Comparison of ENCODE assay signal across 16 cellular contexts in genomic region chr11:122755409-122755808, GRCh38.
A peak's percentile ranks its signal among the peaks of the same experiment; 100 is the strongest.
DNase-seq lines count a peak whose midpoint lies in the region; ATAC-seq, FAIRE-seq and TF ChIP-seq lines count a peak whose summit lies in the region.
"Had no signal": no experiment of that assay in that cellular context is flagged by ENCODE, and none has a peak within 500 bp of the region (broad histone marks: within the 10 kb centered on the region; RNA-seq: fewer than 3 reads in every experiment).

No MANE protein-coding gene starts in this region.

- H3K9ac ChIP-seq in Loucy (ENCODE audit: low read depth, low read length, poor library complexity, severe bottlenecking) (peak overlapping the region; percentile 69), K562 (ENCODE audit: insufficient read depth in 1 of 2, low read depth in 2 of 2, low read length in 2 of 2) (no peak overlapping the region), smooth muscle cell (ENCODE audit: low read depth) (no peak overlapping the region)

- in situ Hi-C loops in K562 (cut with MboI) = no loop called here

- CTCF ChIA-PET in K562 (lab: Yijun Ruan, JAX; ENCODE audit: low intra/inter-chr PET ratio) = no interaction called here

- no peak overlapping the region for H3K4me3 ChIP-seq in heart left ventricle
- H3K4me3 ChIP-seq in Loucy (ENCODE audit: low read length, poor library complexity, severe bottlenecking) = no peak overlapping the region
- no peak overlapping the region for H3K4me3 ChIP-seq in K562
- no peak overlapping the region for H3K4me3 ChIP-seq in smooth muscle cell
- H3K4me3 ChIP-seq: stomach had no signal

- H3K79me2 ChIP-seq in Loucy (ENCODE audit: insufficient read depth, low read length) = peaks cover 95% of the 10 kb centered on the region
- no peaks in the 10 kb centered on the region for H3K79me2 ChIP-seq in K562 (ENCODE audit: control insufficient read depth, insufficient read depth, low read length)
- H3K79me2 ChIP-seq in smooth muscle cell (ENCODE audit: low read depth) = peaks cover 22% of the 10 kb centered on the region

- H3K4me2 ChIP-seq in Loucy (ENCODE audit: low read depth, low read length, poor library complexity, severe bottlenecking) (peak overlapping the region; percentile 43), K562 (ENCODE audit: insufficient read depth, low read length) (peak overlapping the region; percentile 44; the same call in 1 of the 2 replicates), smooth muscle cell (peak overlapping the region; percentile 68)

- H3F3A ChIP-seq in Loucy (ENCODE audit: low read depth) = no peaks in the 10 kb centered on the region
- H3F3A ChIP-seq in smooth muscle cell (ENCODE audit: low read depth) = peaks cover 3% of the 10 kb centered on the region

- H2AFZ ChIP-seq in Loucy (ENCODE audit: low read length) = no peak overlapping the region
- peak overlapping the region; percentile 71 for H2AFZ ChIP-seq in K562 (ENCODE audit: low read depth, low read length)
- no peak overlapping the region for H2AFZ ChIP-seq in smooth muscle cell (ENCODE audit: low read depth)

- peak overlapping the region in 1 of 12 donors; percentile 74 for H3K27ac ChIP-seq in heart left ventricle
- no peak overlapping the region; the same call in 2 of the 3 replicates for H3K27ac ChIP-seq in K562 (ENCODE audit: extremely low read depth, low read depth, low read length)
- H3K27ac ChIP-seq in smooth muscle cell (ENCODE audit: low read depth) = peak overlapping the region; percentile 41

- intact Hi-C loops in heart left ventricle (cut with DNase I) = no loop called here
- intact Hi-C loops in cardiac septum (cut with DNase I) = no loop called here
- intact Hi-C loops in K562 (cut with micrococcal nuclease) = no loop called here

- H3K27me3 ChIP-seq in heart left ventricle (no peaks in the 10 kb centered on the region), Loucy (ENCODE audit: insufficient read depth, low read length, poor library complexity, severe bottlenecking) (no peaks in the 10 kb centered on the region), K562 (ENCODE audit: control insufficient read depth in 2 of 2, insufficient read depth in 2 of 2, low read length in 2 of 2) (peaks cover 2 to 9% of the 10 kb centered on the region in 2 experiments; a peak in 4 of 5 replicates), smooth muscle cell (ENCODE audit: low read depth) (no peaks in the 10 kb centered on the region)
- H3K27me3 ChIP-seq: stomach had no signal

- H3K36me3 ChIP-seq in heart left ventricle (no peaks in the 10 kb centered on the region), Loucy (ENCODE audit: insufficient read depth, low read length) (peaks cover 18% of the 10 kb centered on the region; the same call in 1 of the 2 replicates), K562 (ENCODE audit: control insufficient read depth, insufficient read depth, low read length) (no peaks in the 10 kb centered on the region), smooth muscle cell (ENCODE audit: low read depth) (no peaks in the 10 kb centered on the region)
- H3K36me3 ChIP-seq: stomach had no signal

- H3K9me1 ChIP-seq in K562 (ENCODE audit: control insufficient read depth, insufficient read depth, low read length) = no peaks in the 10 kb centered on the region

- TF ChIP-seq POLR2A in heart left ventricle (IDR thresholded peaks at IDR 0.05) = no peak
- no peak for TF ChIP-seq POLR2A in K562 (conservative IDR thresholded peaks at IDR 0.05)

- H3K9me3 ChIP-seq in heart left ventricle (no peaks in the 10 kb centered on the region), Loucy (ENCODE audit: insufficient read depth, low read depth, low read length) (no peaks in the 10 kb centered on the region), K562 (replicated peaks; ENCODE audit: control insufficient read depth, insufficient read depth, low read depth, low read length) (no peaks in the 10 kb centered on the region), smooth muscle cell (replicated peaks; ENCODE audit: low read depth) (no peaks in the 10 kb centered on the region)
- H3K9me3 ChIP-seq: stomach had no signal

- peak; percentile 95 for FAIRE-seq in K562 (lab: Jason Lieb, UNC)
- FAIRE-seq: endometrium had no signal

- TF ChIP-seq RAD21 in K562 (CRISPR knock-in tag; conservative IDR thresholded peaks at IDR 0.05 in 1 of 2, IDR thresholded peaks at IDR 0.05 in 1 of 2) = no peak

- WGBS in heart left ventricle, 4 donors = 57 to 69% (median 66%) methylated on average over 8 to 9 of the region's 9 CpGs
- 0% methylated on average over 8 of the region's 9 CpGs for WGBS in K562 (ENCODE audit: insufficient coverage, low coverage, missing lambda C conversion rate)
- 34% methylated on average over 9 of the region's 9 CpGs for WGBS in smooth muscle cell (ENCODE audit: low lambda C conversion rate)

- H3K4me1 ChIP-seq in heart left ventricle (peaks cover 0 to 37% (median 0%) of the 10 kb centered on the region in 12 donors), Loucy (ENCODE audit: insufficient read depth, low read length, poor library complexity, severe bottlenecking) (peaks cover 74% of the 10 kb centered on the region), K562 (replicated peaks in 1 of 2; ENCODE audit: control insufficient read depth in 2 of 2, insufficient read depth in 2 of 2, low read length in 2 of 2) (peaks cover 3 to 20% of the 10 kb centered on the region in 2 experiments; a peak in 3 of 5 replicates), smooth muscle cell (ENCODE audit: low read depth) (peaks cover 12% of the 10 kb centered on the region)

- H4K20me1 ChIP-seq in Loucy (ENCODE audit: insufficient read depth, low read length, poor library complexity, severe bottlenecking) = peaks cover 4% of the 10 kb centered on the region
- no peaks in the 10 kb centered on the region for H4K20me1 ChIP-seq in K562 (replicated peaks; ENCODE audit: control insufficient read depth, insufficient read depth, low read length)
- H4K20me1 ChIP-seq in smooth muscle cell (ENCODE audit: low read depth) = peaks cover 7% of the 10 kb centered on the region

- DNase-seq in heart left ventricle (no peak), cardiac septum (ENCODE audit: low spot score) (no peak), K562 (ENCODE audit: extremely low read depth in 1 of 4, low spot score in 3 of 4) (peak; percentile 70 to 92 (median 78)), smooth muscle cell (lab: John Stamatoyannopoulos, UW; ENCODE audit: unreplicated experiment) (no peak), NCI-H2196 treated with DMSO at 0.1 percent for 48 hours (lab: John Stamatoyannopoulos, UW; ENCODE audit: unreplicated experiment) (no peak)
- DNase-seq: caudate nucleus, DMS 273 treated with DMSO at 0.1 percent for 48 hours, HFFc6, immature natural killer cell, midbrain, stomach had no signal

- TF ChIP-seq CTCF in heart left ventricle (IDR thresholded peaks at IDR 0.05) (no peak), Loucy (conservative IDR thresholded peaks at IDR 0.05; ENCODE audit: low read length) (no peak), K562 (IDR thresholded peaks at IDR 0.05 in 2 of 3, conservative IDR thresholded peaks at IDR 0.05 in 1 of 3; ENCODE audit: insufficient read depth in 2 of 3, low read depth in 1 of 3, low read length in 3 of 3) (no peak), smooth muscle cell (IDR thresholded peaks at IDR 0.05; ENCODE audit: borderline replicate concordance, insufficient read depth, poor library complexity, severe bottlenecking) (no peak)

- peak; percentile 73; the same call in 1 of the 2 replicates for TF ChIP-seq EP300 in K562 (IDR thresholded peaks at IDR 0.05; ENCODE audit: low read length)

- peak in 3 of 4 donors; percentile 38 to 64 (median 50) for ATAC-seq in heart left ventricle
- peak; percentile 99 for ATAC-seq in K562
- no peak for ATAC-seq in GM18517 (IDR thresholded peaks at IDR 0.05; ENCODE audit: unreplicated experiment)
- ATAC-seq in GM18502 (IDR thresholded peaks at IDR 0.05; ENCODE audit: poor library complexity, unreplicated experiment) = no peak
- ATAC-seq: activated naive CD4-positive, alpha-beta T cell treated with anti-CD3 and anti-CD28 coated beads, Interleukin-2, amount 50 U/mL, for 72 hours had no signal

- BruUV-seq in K562 (replicated peaks; lab: Mats Ljungman, UMichigan) = no TSS peak

- POLR2A ChIA-PET in K562 (lab: Yijun Ruan, JAX) = interaction anchor here (0.6 kb wide), 1 partner anchor 1088 kb away, joined by 3 read pairs; no protein-coding TSS in a partner anchor

- H3K9me2 ChIP-seq in Loucy (replicated peaks; ENCODE audit: low read depth, low read length) = no peaks in the 10 kb centered on the region

TF ChIP-seq in K562, 482 proteins besides CTCF, POLR2A, EP300 and RAD21 (continues in another document):
- no peak for TF ChIP-seq SRSF3 (IDR thresholded peaks at IDR 0.05; ENCODE audit: insufficient read depth, low read length)
- peak; percentile 89 for TF ChIP-seq TEAD4 (IDR thresholded peaks at IDR 0.05; ENCODE audit: low read length)
- TF ChIP-seq TEAD4 (CRISPR knock-in tag; IDR thresholded peaks at IDR 0.05; ENCODE audit: borderline replicate concordance) = no peak
- peak; percentile 66; the same call in 1 of the 2 replicates for TF ChIP-seq RNF2 (IDR thresholded peaks at IDR 0.05)
- no peak for TF ChIP-seq ATF1 (CRISPR knock-in tag; IDR thresholded peaks at IDR 0.05)
- no peak for TF ChIP-seq ATF1 (tag; IDR thresholded peaks at IDR 0.05)
- peak; percentile 87 for TF ChIP-seq TAL1 (IDR thresholded peaks at IDR 0.05)

Comparison
In these comparisons a context has a peak if more than half of its experiments do, and no peak if none do; other contexts are left out.
1. ATAC-seq: peak in heart left ventricle (3 of 4) and K562 (single experiment); none in GM18517 (single experiment) and GM18502 (single experiment).
2. DNase-seq: peak in K562 (4 of 4); none in heart left ventricle (0 of 5), cardiac septum (single experiment), smooth muscle cell (single experiment) and NCI-H2196 treated with DMSO at 0.1 percent for 48 hours (single experiment).
3. Peak in every context shown above with its lines, with median percentiles within 50 percentile points of each other: H3K4me2 ChIP-seq.